Comparison of ENCODE assay signal across 17 cellular contexts in the genomic region with DNA sequence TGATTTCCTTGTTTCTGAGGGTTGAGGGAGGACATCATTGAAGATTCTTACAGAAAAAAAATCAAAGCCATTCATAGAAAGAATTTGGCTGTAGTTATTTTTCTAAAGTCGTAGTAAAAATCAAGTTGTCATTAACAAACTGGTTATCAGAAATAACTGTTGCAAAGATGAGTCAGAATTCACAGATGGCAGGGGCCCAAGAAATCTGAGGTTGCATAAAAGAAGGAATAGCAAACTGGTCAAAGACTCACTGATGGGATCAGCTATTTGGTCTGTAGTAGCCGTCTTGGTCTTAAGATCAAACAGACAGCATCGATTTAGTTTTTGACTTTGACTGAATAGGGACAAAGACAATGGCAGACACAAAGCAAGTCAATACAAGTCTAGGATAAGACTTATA.
DNase-seq lines count a peak whose midpoint lies in the region; ATAC-seq and TF ChIP-seq lines count a peak whose summit lies in the region.
"Had no signal": no experiment of that assay in that cellular context is flagged by ENCODE, and none has a peak within 500 bp of the region (broad histone marks: within the 10 kb centered on the region; RNA-seq: fewer than 3 reads in every experiment).

No MANE protein-coding gene starts in this region.

- H3K27me3 ChIP-seq in MG63, result no peaks in the 10 kb centered on the region
- H3K27me3 ChIP-seq: heart right ventricle, right lobe of liver had no signal

- no peaks in the 10 kb centered on the region for H3K27me3 Mint-ChIP-seq in natural killer cell treated with Interleukin-12 subunit alpha and Interleukin-12 subunit beta and Interleukin-15 and Interleukin-18, amount 100 ng/mL, for 72 hours
- H3K27me3 Mint-ChIP-seq: activated CD4-positive, alpha-beta T cell treated with anti-CD3 and anti-CD28 coated beads, Interleukin-2, amount 10 ng/mL, durations not matched to agents 24 days and 14 days; stimulated activated naive B cell treated with anti-CD40 and anti-IgM and Interleukin-4, amounts not matched to agents 10 μg/mL and 1 μg/mL and 100 μg/mL, for 72 hours had no signal

- H3K4me3 ChIP-seq in MG63, result no peak overlapping the region
- no peak overlapping the region for H3K4me3 ChIP-seq in cardiac fibroblast (replicated peaks in 1 of 2; ENCODE audit: low read depth in 2 of 2, low read length in 2 of 2)
- H3K4me3 ChIP-seq: heart right ventricle, right lobe of liver had no signal

- TF ChIP-seq CTCF in cardiac fibroblast (IDR thresholded peaks at IDR 0.05; ENCODE audit: low read depth, low read length), result no peak

- no peak overlapping the region for H3K4me3 Mint-ChIP-seq in natural killer cell treated with Interleukin-12 subunit alpha and Interleukin-12 subunit beta and Interleukin-15 and Interleukin-18, amount 100 ng/mL, for 72 hours
- H3K4me3 Mint-ChIP-seq: activated CD4-positive, alpha-beta T cell treated with anti-CD3 and anti-CD28 coated beads, Interleukin-2, amount 10 ng/mL, durations not matched to agents 24 days and 14 days; endodermal cell; nephron progenitor cell; stimulated activated naive B cell treated with anti-CD40 and anti-IgM and Interleukin-4, amounts not matched to agents 10 μg/mL and 1 μg/mL and 100 μg/mL, for 72 hours; T-helper 2 cell treated with Interferon-gamma antibody and Interleukin-4, amounts not matched to agents 5 μg/mL and 100 μg/mL, for 36 hours had no signal

- H3K9me3 ChIP-seq in MG63, result no peaks in the 10 kb centered on the region
- H3K9me3 ChIP-seq: heart right ventricle, right lobe of liver had no signal

- H3K36me3 ChIP-seq in MG63, result no peaks in the 10 kb centered on the region
- H3K36me3 ChIP-seq: heart right ventricle, right lobe of liver had no signal

- DNase-seq in Daoy (ENCODE audit: low read depth) (peak; percentile 9), MG63 (peak; percentile 45), cardiac fibroblast (ENCODE audit: low read depth in 2 of 2) (peak; percentile 63 to 70), myocyte (ENCODE audit: low read depth) (peak; percentile 73), NOMO-1 (lab: John Stamatoyannopoulos, UW; ENCODE audit: unreplicated experiment in 2 of 2) (no peak)
- DNase-seq in natural killer cell treated with Interleukin-12 subunit alpha and Interleukin-12 subunit beta and Interleukin-15 and Interleukin-18, amount 100 ng/mL, for 72 hours (ENCODE audit: low spot score), result no peak
- DNase-seq in activated CD8-positive, alpha-beta memory T cell treated with anti-CD3 and anti-CD28 coated beads, Interleukin-2, amount 50 U/mL, for 4 hours, result no peak
- DNase-seq: activated CD4-positive, alpha-beta T cell treated with anti-CD3 and anti-CD28 coated beads, Interleukin-2, amount 10 ng/mL, durations not matched to agents 24 days and 14 days; anterior cingulate cortex; endodermal cell; heart right ventricle; NCI-H2029 treated with DMSO at 0.1 percent for 48 hours; nephron progenitor cell; right lobe of liver; stimulated activated naive B cell treated with anti-CD40 and anti-IgM and Interleukin-4, amounts not matched to agents 10 μg/mL and 1 μg/mL and 100 μg/mL, for 72 hours had no signal

- no peaks in the 10 kb centered on the region for H3K36me3 Mint-ChIP-seq in natural killer cell treated with Interleukin-12 subunit alpha and Interleukin-12 subunit beta and Interleukin-15 and Interleukin-18, amount 100 ng/mL, for 72 hours
- H3K36me3 Mint-ChIP-seq: stimulated activated naive B cell treated with anti-CD40 and anti-IgM and Interleukin-4, amounts not matched to agents 10 μg/mL and 1 μg/mL and 100 μg/mL, for 72 hours had no signal

- H3K27ac Mint-ChIP-seq in natural killer cell treated with Interleukin-12 subunit alpha and Interleukin-12 subunit beta and Interleukin-15 and Interleukin-18, amount 100 ng/mL, for 72 hours, result no peak overlapping the region
- H3K27ac Mint-ChIP-seq: activated CD4-positive, alpha-beta T cell treated with anti-CD3 and anti-CD28 coated beads, Interleukin-2, amount 10 ng/mL, durations not matched to agents 24 days and 14 days; endodermal cell; nephron progenitor cell; stimulated activated naive B cell treated with anti-CD40 and anti-IgM and Interleukin-4, amounts not matched to agents 10 μg/mL and 1 μg/mL and 100 μg/mL, for 72 hours; T-helper 2 cell treated with Interferon-gamma antibody and Interleukin-4, amounts not matched to agents 5 μg/mL and 100 μg/mL, for 36 hours had no signal

- H3K4me1 Mint-ChIP-seq in natural killer cell treated with Interleukin-12 subunit alpha and Interleukin-12 subunit beta and Interleukin-15 and Interleukin-18, amount 100 ng/mL, for 72 hours (ENCODE audit: low read depth in 2 of 2), result no peaks in the 10 kb centered on the region
- H3K4me1 Mint-ChIP-seq: activated CD4-positive, alpha-beta T cell treated with anti-CD3 and anti-CD28 coated beads, Interleukin-2, amount 10 ng/mL, durations not matched to agents 24 days and 14 days; nephron progenitor cell had no signal

- H3K9me3 Mint-ChIP-seq in natural killer cell treated with Interleukin-12 subunit alpha and Interleukin-12 subunit beta and Interleukin-15 and Interleukin-18, amount 100 ng/mL, for 72 hours, result peaks cover 6% of the 10 kb centered on the region
- H3K9me3 Mint-ChIP-seq: activated CD4-positive, alpha-beta T cell treated with anti-CD3 and anti-CD28 coated beads, Interleukin-2, amount 10 ng/mL, durations not matched to agents 24 days and 14 days; endodermal cell; nephron progenitor cell; stimulated activated naive B cell treated with anti-CD40 and anti-IgM and Interleukin-4, amounts not matched to agents 10 μg/mL and 1 μg/mL and 100 μg/mL, for 72 hours; T-helper 2 cell treated with Interferon-gamma antibody and Interleukin-4, amounts not matched to agents 5 μg/mL and 100 μg/mL, for 36 hours had no signal

- no peak for ATAC-seq in HG03135 (IDR thresholded peaks at IDR 0.05; ENCODE audit: unreplicated experiment)
- no peak for ATAC-seq in natural killer cell treated with Interleukin-12 subunit alpha and Interleukin-12 subunit beta and Interleukin-15 and Interleukin-18, amount 100 ng/mL, for 72 hours
- ATAC-seq: heart right ventricle; right lobe of liver; stimulated activated naive B cell treated with anti-CD40 and anti-IgM and Interleukin-4, amounts not matched to agents 10 μg/mL and 1 μg/mL and 100 μg/mL, for 72 hours had no signal

Comparison
In these comparisons a context has a peak if more than half of its experiments do, and no peak if none do; other contexts are left out.
1. DNase-seq: peak in Daoy (single experiment), MG63 (single experiment), cardiac fibroblast (2 of 2) and myocyte (single experiment); none in natural killer cell treated with Interleukin-12 subunit alpha and Interleukin-12 subunit beta and Interleukin-15 and Interleukin-18, amount 100 ng/mL, for 72 hours (single experiment), activated CD8-positive, alpha-beta memory T cell treated with anti-CD3 and anti-CD28 coated beads, Interleukin-2, amount 50 U/mL, for 4 hours (single experiment) and NOMO-1 (0 of 2).